Comparison of ENCODE assay signal across 11 cellular contexts in the genomic region with DNA sequence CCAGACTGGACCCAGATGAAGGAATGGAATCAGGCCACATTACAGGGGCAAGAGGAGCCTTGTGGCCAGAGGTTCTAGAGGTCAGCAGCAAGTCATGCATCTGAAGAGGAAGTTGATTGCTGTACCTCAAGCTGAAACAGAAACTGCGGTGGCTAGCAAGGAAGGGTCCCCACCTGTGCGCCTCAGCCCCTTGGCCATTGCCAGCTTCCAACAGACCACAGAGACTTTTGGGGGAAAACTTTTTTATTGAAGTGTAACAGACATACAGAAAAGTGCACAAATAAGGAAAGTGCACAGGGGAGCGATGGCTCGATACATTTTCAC. TPM values are rescaled to one million over a fixed set of nuclear protein-coding genes. Genes with fewer than 3 reads are reported as not detected.
DNase-seq lines count a peak whose midpoint lies in the region; ATAC-seq and TF ChIP-seq lines count a peak whose summit lies in the region.
"Had no signal": no experiment of that assay in that cellular context is flagged by ENCODE, and none has a peak within 500 bp of the region (broad histone marks: within the 10 kb centered on the region; RNA-seq: fewer than 3 reads in every experiment).

No MANE protein-coding gene starts in this region.

- no peak for TF ChIP-seq POLR2A in thyroid gland (IDR thresholded peaks at IDR 0.05)

- peak; percentile 86 for ATAC-seq in GM18867 (IDR thresholded peaks at IDR 0.05; ENCODE audit: unreplicated experiment)
- peak; percentile 92 for ATAC-seq in HG02588 (IDR thresholded peaks at IDR 0.05; ENCODE audit: unreplicated experiment)

- H3K18ac ChIP-seq in H9 (ENCODE audit: insufficient read length, low read depth, low read length): no peak overlapping the region

- intact Hi-C loops in Caco-2 (cut with micrococcal nuclease; ENCODE audit: unreplicated experiment) (loop anchor here (2.0 kb wide), 1 partner anchor 175 kb away; no protein-coding TSS in a partner anchor), thyroid gland (cut with DNase I) (no loop called here)

- H2BK120ac ChIP-seq in H9 (ENCODE audit: low read depth, low read length, poor library complexity, severe bottlenecking): no peak overlapping the region

- H3K4me1 Mint-ChIP-seq in nephron progenitor cell: peaks cover 21% of the 10 kb centered on the region
- H3K4me1 Mint-ChIP-seq in H9: peaks cover 3 to 13% of the 10 kb centered on the region in 2 experiments; a peak in 3 of 4 replicates
- peaks cover 11% of the 10 kb centered on the region for H3K4me1 Mint-ChIP-seq in Caco-2 (ENCODE audit: low read depth, unreplicated experiment)

- no peak overlapping the region for H4K91ac ChIP-seq in H9 (ENCODE audit: insufficient read length, low read depth, low read length)

- H3K23me2 ChIP-seq in H9 (ENCODE audit: insufficient read length, low read depth, low read length, poor library complexity, severe bottlenecking): no peaks in the 10 kb centered on the region

- H3K4me3 ChIP-seq in KMS-11 (IDR thresholded peaks at IDR 0.05; ENCODE audit: insufficient read depth, low read depth, low read length) (no peak overlapping the region), Caco-2 (ENCODE audit: low read depth, low read length) (no peak overlapping the region), thyroid gland (replicated peaks in 1 of 3) (no peak overlapping the region)

- peak overlapping the region; percentile 69 for H3K27ac Mint-ChIP-seq in nephron progenitor cell
- 0 out of 7 replicates have a peak overlapping the region, but pooled peaks of 1 of the 3 experiments have one; percentile 18 for H3K27ac Mint-ChIP-seq in H9
- no peak overlapping the region for H3K27ac Mint-ChIP-seq in Caco-2 (ENCODE audit: unreplicated experiment)

- no peak overlapping the region for H2BK12ac ChIP-seq in H9 (ENCODE audit: insufficient read length, low read depth, low read length)

- no peak overlapping the region for H3K23ac ChIP-seq in H9 (ENCODE audit: insufficient read length, low read depth, low read length)

- no peaks in the 10 kb centered on the region for H3K79me2 ChIP-seq in KMS-11 (ENCODE audit: insufficient read depth, low read depth)
- H3K79me2 ChIP-seq in H9 (ENCODE audit: insufficient read depth, low read length): no peaks in the 10 kb centered on the region

- CTCF ChIA-PET in Caco-2 (lab: Charles Lee): no interaction called here

- no peak for DNase-seq in nephron progenitor cell
- DNase-seq in AG08395 (ENCODE audit: low spot score): no peak
- DNase-seq in H9: no peak
- DNase-seq in Caco-2: no peak
- DNase-seq in thyroid gland: no peak
- DNase-seq: activated CD4-positive, alpha-beta T cell treated with anti-CD3 and anti-CD28 coated beads, Interleukin-2, amount 50 U/mL, for 48 hours; NCI-H446; stimulated activated CD4-positive, alpha-beta T cell treated with anti-CD3 and anti-CD28 coated beads, Interleukin-2, amount 100 ng/mL, for 48 hours had no signal

- no TSS peak for BruUV-seq in Caco-2 (replicated peaks; lab: Mats Ljungman, UMichigan)

- TF ChIP-seq CTCF in KMS-11 (conservative IDR thresholded peaks at IDR 0.05; ENCODE audit: low read depth, low read length) (no peak; the same call in 1 of the 2 replicates), nephron progenitor cell (IDR thresholded peaks at IDR 0.05) (no peak), H9 (conservative IDR thresholded peaks at IDR 0.05) (no peak), Caco-2 (IDR thresholded peaks at IDR 0.05; ENCODE audit: insufficient read depth in 1 of 2, low read depth in 1 of 2, low read length in 1 of 2, severe bottlenecking in 1 of 2, unreplicated experiment in 1 of 2) (no peak), thyroid gland (IDR thresholded peaks at IDR 0.05) (no peak)

- no peak overlapping the region for H3T11ph ChIP-seq in H9 (ENCODE audit: low read length)

- POLR2A ChIA-PET in Caco-2 (lab: Charles Lee): no interaction called here

- no peak overlapping the region for H3K56ac ChIP-seq in H9 (ENCODE audit: insufficient read length, low read depth, low read length)

- no peak overlapping the region for H4K5ac ChIP-seq in H9 (ENCODE audit: insufficient read length, low read depth, low read length)

- H3K9me3 Mint-ChIP-seq in nephron progenitor cell: no peaks in the 10 kb centered on the region
- H3K9me3 Mint-ChIP-seq in H9: no peaks in the 10 kb centered on the region
- H3K9me3 Mint-ChIP-seq in Caco-2 (ENCODE audit: unreplicated experiment): no peaks in the 10 kb centered on the region

- no peak overlapping the region for H2BK15ac ChIP-seq in H9 (ENCODE audit: low read depth, low read length)

- no peak overlapping the region for H3K14ac ChIP-seq in H9 (ENCODE audit: insufficient read depth, low read length)

- H3K4me1 ChIP-seq in KMS-11 (ENCODE audit: low read depth, poor library complexity, severe bottlenecking): peaks cover 35% of the 10 kb centered on the region
- no peaks in the 10 kb centered on the region for H3K4me1 ChIP-seq in H9 (ENCODE audit: insufficient read depth, low read length)
- peaks cover 23% of the 10 kb centered on the region for H3K4me1 ChIP-seq in Caco-2
- no peaks in the 10 kb centered on the region for H3K4me1 ChIP-seq in thyroid gland

- H4K20me1 ChIP-seq in KMS-11 (ENCODE audit: insufficient read depth): no peaks in the 10 kb centered on the region
- H4K20me1 ChIP-seq in H9 (ENCODE audit: control insufficient read depth, insufficient read depth, insufficient read length): no peaks in the 10 kb centered on the region

- peaks cover 2% of the 10 kb centered on the region for H3K27me3 Mint-ChIP-seq in nephron progenitor cell (ENCODE audit: low read depth, poor library complexity)
- no peaks in the 10 kb centered on the region for H3K27me3 Mint-ChIP-seq in H9 (ENCODE audit: low read depth)
- H3K27me3 Mint-ChIP-seq in Caco-2 (ENCODE audit: insufficient read depth, unreplicated experiment): no peaks in the 10 kb centered on the region

- no peak overlapping the region for H3K4ac ChIP-seq in H9 (ENCODE audit: low read depth, low read length)

- peak overlapping the region; percentile 79 for H3K4me2 ChIP-seq in KMS-11
- H3K4me2 ChIP-seq in H9 (ENCODE audit: insufficient read depth, insufficient read length, low read length): no peak overlapping the region

- H3K9me3 ChIP-seq in H9 (ENCODE audit: control insufficient read depth, low read depth, low read length): no peaks in the 10 kb centered on the region
- no peaks in the 10 kb centered on the region for H3K9me3 ChIP-seq in Caco-2
- H3K9me3 ChIP-seq in thyroid gland: no peaks in the 10 kb centered on the region

- H3K27me3 ChIP-seq in KMS-11 (ENCODE audit: insufficient read depth, low read depth): peaks cover 16% of the 10 kb centered on the region; the same call in 1 of the 2 replicates
- no peaks in the 10 kb centered on the region for H3K27me3 ChIP-seq in H9 (ENCODE audit: insufficient read depth, low read length)
- no peaks in the 10 kb centered on the region for H3K27me3 ChIP-seq in Caco-2 (replicated peaks; ENCODE audit: control insufficient read depth, insufficient read depth, low read length)
- no peaks in the 10 kb centered on the region for H3K27me3 ChIP-seq in thyroid gland

- no peak overlapping the region; the same call in 1 of the 2 replicates for H3K9ac ChIP-seq in KMS-11
- H3K9ac ChIP-seq in H9 (ENCODE audit: extremely low read depth, insufficient read length, low read length): no peak overlapping the region

- H2AFZ ChIP-seq in KMS-11 (ENCODE audit: low read depth): no peak overlapping the region
- no peak overlapping the region for H2AFZ ChIP-seq in H9 (ENCODE audit: low read length)

- no peak overlapping the region for H4K8ac ChIP-seq in H9 (replicated peaks; ENCODE audit: insufficient read length, low read depth, low read length)

- H3K36me3 Mint-ChIP-seq in nephron progenitor cell (ENCODE audit: low read depth) (no peaks in the 10 kb centered on the region), H9 (ENCODE audit: insufficient read depth in 1 of 3, low read depth in 3 of 3) (no peaks in the 10 kb centered on the region), Caco-2 (ENCODE audit: insufficient read depth, unreplicated experiment) (no peaks in the 10 kb centered on the region)

- H2BK5ac ChIP-seq in H9 (ENCODE audit: insufficient read length, low read length): no peak overlapping the region

- no peak overlapping the region for H2BK20ac ChIP-seq in H9 (ENCODE audit: low read depth, low read length, poor library complexity, severe bottlenecking)

- no CpG with 5 or more reads among the region's 4 CpGs for WGBS in H9 (ENCODE audit: extremely low coverage, insufficient read length, low lambda C conversion rate)
- 82 to 88% methylated on average over 4 of the region's 4 CpGs for WGBS in thyroid gland, 2 donors

- no peak overlapping the region for H2AK5ac ChIP-seq in H9 (ENCODE audit: insufficient read length, low read length)

- H3K36me3 ChIP-seq in KMS-11 (ENCODE audit: insufficient read depth) (no peaks in the 10 kb centered on the region), Caco-2 (ENCODE audit: control insufficient read depth, insufficient read depth, low read length) (no peaks in the 10 kb centered on the region), thyroid gland (no peaks in the 10 kb centered on the region)

- H3K27ac ChIP-seq in KMS-11 (peak overlapping the region; percentile 40; the same call in 1 of the 2 replicates), H9 (ENCODE audit: insufficient read length, low read depth, low read length) (no peak overlapping the region), thyroid gland (no peak overlapping the region)

- H3K4me3 Mint-ChIP-seq in nephron progenitor cell (no peak overlapping the region), H9 (no peak overlapping the region), Caco-2 (ENCODE audit: unreplicated experiment) (no peak overlapping the region)

- no peaks in the 10 kb centered on the region for H3K79me1 ChIP-seq in H9 (ENCODE audit: insufficient read depth, low read depth, low read length, poor library complexity, severe bottlenecking)

RNA-seq across cellular contexts. Expression of a gene that starts 26.8 kb away (rescaled TPM):
- total RNA-seq in H9 (2021) (7.5 and 7.9 TPM in 2 replicates), Caco-2 (2022) (19.5 and 21.4 TPM in 2 replicates), thyroid gland (10 to 100 TPM; 12.0 to 20.2 (median 16.1) TPM)
